In genomic region chr11:78574386-78575381, GRCh38 we compare ENCODE assay signal across 8 cellular contexts. TPM values are rescaled to one million over a fixed set of nuclear protein-coding genes. Genes with fewer than 3 reads are reported as not detected.
DNase-seq lines count a peak whose midpoint lies in the region; ATAC-seq and TF ChIP-seq lines count a peak whose summit lies in the region.

Gene NARS2 (minus strand): TSS chr11:78574864. CDS start chr11:78574488, 376 bp downstream.

- in situ Hi-C loops in GM13977 (cut with MboI; ENCODE audit: low pct_unique_long_range_greater_than_20kb, low sequenced_read_pairs, unreplicated experiment), result no loop called here

- peaks cover 31% of the 10 kb centered on the region for H3K4me1 ChIP-seq in left ventricle myocardium inferior

- no peaks in the 10 kb centered on the region for H3K27me3 ChIP-seq in left ventricle myocardium inferior (ENCODE audit: low read depth)

- H3K4me3 Mint-ChIP-seq in T-helper 1 cell treated with Interleukin-12 subunit alpha and Interleukin-12 subunit beta and Interleukin-4 antibody, amounts not matched to agents 30 μg/mL and 1 μg/mL, for 36 hours, result peak within 1 kb of the TSS; percentile 93
- H3K4me3 Mint-ChIP-seq in progenitor cell of endocrine pancreas (ENCODE audit: low read depth), result peak within 1 kb of the TSS; percentile 94

- peak within 1 kb of the TSS; percentile 86 for H3K4me3 ChIP-seq in left ventricle myocardium inferior

- peaks cover 10% of the 10 kb centered on the region for H3K36me3 Mint-ChIP-seq in T-helper 1 cell treated with Interleukin-12 subunit alpha and Interleukin-12 subunit beta and Interleukin-4 antibody, amounts not matched to agents 30 μg/mL and 1 μg/mL, for 36 hours (ENCODE audit: low read depth)
- H3K36me3 Mint-ChIP-seq in progenitor cell of endocrine pancreas (ENCODE audit: insufficient read depth), result peaks cover 7% of the 10 kb centered on the region

- H3K9me3 Mint-ChIP-seq in T-helper 1 cell treated with Interleukin-12 subunit alpha and Interleukin-12 subunit beta and Interleukin-4 antibody, amounts not matched to agents 30 μg/mL and 1 μg/mL, for 36 hours, result no peaks in the 10 kb centered on the region
- H3K9me3 Mint-ChIP-seq in progenitor cell of endocrine pancreas (ENCODE audit: low read depth), result no peaks in the 10 kb centered on the region

- intact Hi-C loops in left ventricle myocardium inferior (cut with micrococcal nuclease), result no loop called here

- H3K36me3 ChIP-seq in left ventricle myocardium inferior, result peaks cover 17% of the 10 kb centered on the region

- TF ChIP-seq CTCF in GM13977 (IDR thresholded peaks at IDR 0.05; ENCODE audit: extremely low read depth, insufficient read depth, missing control alignments), result no peak
- no peak for TF ChIP-seq CTCF in left ventricle myocardium inferior (IDR thresholded peaks at IDR 0.05; ENCODE audit: borderline replicate concordance)
- no peak for TF ChIP-seq CTCF in progenitor cell of endocrine pancreas (IDR thresholded peaks at IDR 0.05; ENCODE audit: unreplicated experiment)

- peaks cover 30% of the 10 kb centered on the region for H3K4me1 Mint-ChIP-seq in T-helper 1 cell treated with Interleukin-12 subunit alpha and Interleukin-12 subunit beta and Interleukin-4 antibody, amounts not matched to agents 30 μg/mL and 1 μg/mL, for 36 hours (ENCODE audit: low read depth)
- peaks cover 21% of the 10 kb centered on the region for H3K4me1 Mint-ChIP-seq in progenitor cell of endocrine pancreas (ENCODE audit: low read depth)

- H3K27ac Mint-ChIP-seq in T-helper 1 cell treated with Interleukin-12 subunit alpha and Interleukin-12 subunit beta and Interleukin-4 antibody, amounts not matched to agents 30 μg/mL and 1 μg/mL, for 36 hours, result peak within 1 kb of the TSS; percentile 89
- H3K27ac Mint-ChIP-seq in progenitor cell of endocrine pancreas, result peak within 1 kb of the TSS; percentile 98

- peak within 1 kb of the TSS; percentile 86 for H3K27ac ChIP-seq in left ventricle myocardium inferior (replicated peaks)

- no peaks in the 10 kb centered on the region for H3K9me3 ChIP-seq in left ventricle myocardium inferior (replicated peaks)

- ATAC-seq in HG02884 (IDR thresholded peaks at IDR 0.05; ENCODE audit: unreplicated experiment), result peak; percentile 94

- DNase-seq in GM13977 (ENCODE audit: low spot score), result peak; percentile 92
- DNase-seq in NCI-H1694 (lab: John Stamatoyannopoulos, UW), result peak; percentile 90
- DNase-seq in amniotic stem cell (lab: John Stamatoyannopoulos, UW), result peak; percentile 93
- DNase-seq in left ventricle myocardium inferior, result peak; percentile 98
- DNase-seq in progenitor cell of endocrine pancreas (ENCODE audit: low spot score, unreplicated experiment), result peak; percentile 88
- peak; percentile 98 for DNase-seq in ureter (ENCODE audit: low spot score)

- no peaks in the 10 kb centered on the region for H3K27me3 Mint-ChIP-seq in T-helper 1 cell treated with Interleukin-12 subunit alpha and Interleukin-12 subunit beta and Interleukin-4 antibody, amounts not matched to agents 30 μg/mL and 1 μg/mL, for 36 hours (ENCODE audit: low read depth)
- H3K27me3 Mint-ChIP-seq in progenitor cell of endocrine pancreas, result no peaks in the 10 kb centered on the region

RNA-seq across cellular contexts. Expression of gene NARS2, which starts in this region (rescaled TPM):
- total RNA-seq in left ventricle myocardium inferior (17.5 TPM), progenitor cell of endocrine pancreas (24.7 and 28.6 TPM in 2 replicates), ureter (23.1 TPM)

Comparison
In these comparisons a context has a peak if more than half of its experiments do, and no peak if none do; other contexts are left out.
1. Peak in every context shown above with its lines: DNase-seq, ATAC-seq, H3K4me3 ChIP-seq and H3K27ac ChIP-seq.